Comparison of ENCODE assay signal across 1 cellular context in the genomic region with DNA sequence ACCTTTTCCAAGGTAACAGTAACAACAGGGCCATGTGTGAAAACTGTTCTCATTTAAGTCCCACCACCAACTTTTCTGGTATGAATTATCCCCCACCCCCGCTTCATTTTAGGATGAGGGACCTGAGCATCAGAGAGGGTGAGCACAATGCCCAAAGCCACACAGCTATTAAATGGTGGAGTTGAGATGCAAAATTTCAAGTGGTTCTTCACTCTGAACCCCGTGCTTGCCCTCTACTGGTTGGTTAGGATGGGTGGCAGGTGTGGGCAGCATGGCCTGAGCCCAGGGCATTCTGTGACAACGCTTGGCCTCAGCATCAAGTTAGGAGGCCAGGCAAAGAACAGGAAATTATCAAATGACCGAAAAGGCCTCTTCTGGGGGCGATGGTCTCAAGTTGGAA.
TF ChIP-seq lines count a peak whose summit lies in the region.

No MANE protein-coding gene starts in this region.

TF ChIP-seq in H1, 55 proteins besides CTCF, POLR2A, EP300 and RAD21:
- TF ChIP-seq GTF2F1 (IDR thresholded peaks at IDR 0.05; ENCODE audit: borderline replicate concordance, low read depth, low read length) (no peak), KDM1A (IDR thresholded peaks at IDR 0.05; ENCODE audit: borderline replicate concordance, low read length) (peak; percentile 18; the same call in 1 of the 2 replicates)
- TF ChIP-seq, protein P1, sequence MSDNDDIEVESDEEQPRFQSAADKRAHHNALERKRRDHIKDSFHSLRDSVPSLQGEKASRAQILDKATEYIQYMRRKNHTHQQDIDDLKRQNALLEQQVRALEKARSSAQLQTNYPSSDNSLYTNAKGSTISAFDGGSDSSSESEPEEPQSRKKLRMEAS (IDR thresholded peaks at IDR 0.05): peak; percentile 58
